1 cellular context compared by ENCODE assay signal in the genomic region with DNA sequence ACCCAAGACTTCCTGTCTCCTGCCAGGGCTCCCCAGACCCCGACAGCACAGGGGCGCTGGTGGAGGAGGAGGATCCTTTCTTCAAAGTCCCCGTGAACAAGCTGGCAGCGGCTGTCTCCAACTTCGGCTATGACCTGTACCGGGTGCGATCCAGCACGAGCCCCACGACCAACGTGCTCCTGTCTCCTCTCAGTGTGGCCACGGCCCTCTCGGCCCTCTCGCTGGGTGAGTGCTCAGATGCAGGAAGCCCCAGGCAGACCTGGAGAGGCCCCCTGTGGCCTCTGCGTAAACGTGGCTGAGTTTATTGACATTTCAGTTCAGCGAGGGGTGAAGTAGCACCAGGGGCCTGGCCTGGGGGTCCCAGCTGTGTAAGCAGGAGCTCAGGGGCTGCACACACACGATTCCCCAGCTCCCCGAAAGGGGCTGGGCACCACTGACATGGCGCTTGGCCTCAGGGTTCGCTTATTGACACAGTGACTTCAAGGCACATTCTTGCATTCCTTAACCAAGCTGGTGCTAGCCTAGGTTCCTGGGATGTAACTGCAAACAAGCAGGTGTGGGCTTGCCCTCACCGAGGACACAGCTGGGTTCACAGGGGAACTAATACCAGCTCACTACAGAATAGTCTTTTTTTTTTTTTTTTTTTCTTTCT.
TF ChIP-seq lines count a peak whose summit lies in the region.

No MANE protein-coding gene starts in this region.

TF ChIP-seq in IMR-90, 13 proteins besides CTCF, POLR2A, EP300 and RAD21:
- TF ChIP-seq, protein P1, sequence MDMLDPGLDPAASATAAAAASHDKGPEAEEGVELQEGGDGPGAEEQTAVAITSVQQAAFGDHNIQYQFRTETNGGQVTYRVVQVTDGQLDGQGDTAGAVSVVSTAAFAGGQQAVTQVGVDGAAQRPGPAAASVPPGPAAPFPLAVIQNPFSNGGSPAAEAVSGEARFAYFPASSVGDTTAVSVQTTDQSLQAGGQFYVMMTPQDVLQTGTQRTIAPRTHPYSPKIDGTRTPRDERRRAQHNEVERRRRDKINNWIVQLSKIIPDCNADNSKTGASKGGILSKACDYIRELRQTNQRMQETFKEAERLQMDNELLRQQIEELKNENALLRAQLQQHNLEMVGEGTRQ (IDR thresholded peaks at IDR 0.05; ENCODE audit: low read depth, low read length): no peak
- no peak for TF ChIP-seq FOS (IDR thresholded peaks at IDR 0.05; ENCODE audit: low read depth, low read length)
- no peak for TF ChIP-seq ELK1 (IDR thresholded peaks at IDR 0.05; ENCODE audit: borderline replicate concordance, low read depth, low read length)
- no peak for TF ChIP-seq MAZ (IDR thresholded peaks at IDR 0.05; ENCODE audit: borderline replicate concordance, low read depth, low read length)
- TF ChIP-seq RFX5 (IDR thresholded peaks at IDR 0.05; ENCODE audit: low read depth, low read length): no peak
- no peak for TF ChIP-seq CEBPB (IDR thresholded peaks at IDR 0.05; ENCODE audit: low read depth, low read length)
- TF ChIP-seq RCOR1 (IDR thresholded peaks at IDR 0.05; ENCODE audit: insufficient replicate concordance, low read length): no peak
- no peak for TF ChIP-seq BHLHE40 (IDR thresholded peaks at IDR 0.05; ENCODE audit: low read depth, low read length)
- no peak for TF ChIP-seq SMC3 (IDR thresholded peaks at IDR 0.05; ENCODE audit: low read depth, low read length)
